ENCODE assay signal across 1 cellular context in the genomic region with DNA sequence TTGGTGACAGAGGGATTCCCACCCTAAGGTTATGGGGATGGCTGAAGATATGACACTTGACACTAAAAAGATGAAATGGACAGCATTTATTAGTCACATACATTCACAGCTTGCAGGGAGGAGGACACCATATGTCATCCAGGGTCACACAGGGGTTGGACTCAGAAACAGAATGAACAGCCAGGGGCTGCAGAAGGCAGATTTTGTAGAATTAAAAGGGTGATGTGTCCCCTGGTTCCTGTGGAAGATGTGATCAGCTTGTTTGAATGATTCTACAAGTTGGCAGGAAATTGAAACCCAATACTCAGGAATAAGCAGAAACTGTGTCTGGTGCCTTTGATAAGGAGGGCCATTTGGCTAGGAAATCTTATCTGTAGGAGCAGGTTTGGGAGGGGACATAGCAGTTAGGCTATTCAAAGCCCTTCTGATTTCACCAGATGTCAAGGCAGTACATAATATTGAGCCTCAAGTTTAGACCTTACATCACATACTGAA.
A peak's percentile ranks its signal among the peaks of the same experiment; 100 is the strongest.
TF ChIP-seq lines count a peak whose summit lies in the region.

No MANE protein-coding gene starts in this region.

TF ChIP-seq in K562, 482 proteins besides CTCF, POLR2A, EP300 and RAD21 (continued from another document):
- TF ChIP-seq, protein P1, sequence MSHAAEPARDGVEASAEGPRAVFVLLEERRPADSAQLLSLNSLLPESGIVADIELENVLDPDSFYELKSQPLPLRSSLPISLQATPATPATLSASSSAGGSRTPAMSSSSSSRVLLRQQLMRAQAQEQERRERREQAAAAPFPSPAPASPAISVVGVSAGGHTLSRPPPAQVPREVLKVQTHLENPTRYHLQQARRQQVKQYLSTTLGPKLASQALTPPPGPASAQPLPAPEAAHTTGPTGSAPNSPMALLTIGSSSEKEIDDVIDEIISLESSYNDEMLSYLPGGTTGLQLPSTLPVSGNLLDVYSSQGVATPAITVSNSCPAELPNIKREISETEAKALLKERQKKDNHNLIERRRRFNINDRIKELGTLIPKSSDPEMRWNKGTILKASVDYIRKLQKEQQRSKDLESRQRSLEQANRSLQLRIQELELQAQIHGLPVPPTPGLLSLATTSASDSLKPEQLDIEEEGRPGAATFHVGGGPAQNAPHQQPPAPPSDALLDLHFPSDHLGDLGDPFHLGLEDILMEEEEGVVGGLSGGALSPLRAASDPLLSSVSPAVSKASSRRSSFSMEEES (CRISPR knock-in tag; IDR thresholded peaks at IDR 0.05), result no peak
- TF ChIP-seq ZNF277 (CRISPR knock-in tag; IDR thresholded peaks at IDR 0.05; ENCODE audit: borderline replicate concordance), result no peak
- no peak for TF ChIP-seq TGIF2 (CRISPR knock-in tag; IDR thresholded peaks at IDR 0.05)
- TF ChIP-seq ETV5 (CRISPR knock-in tag; IDR thresholded peaks at IDR 0.05; ENCODE audit: low read depth), result peak; percentile 85
- TF ChIP-seq NR2F6 (CRISPR knock-in tag; IDR thresholded peaks at IDR 0.05), result no peak
- TF ChIP-seq POLR2AphosphoS2 (IDR thresholded peaks at IDR 0.05; ENCODE audit: low read length), result no peak
- no peak for TF ChIP-seq CHD1 (IDR thresholded peaks at IDR 0.05; ENCODE audit: low read length)
- peak; percentile 40 for TF ChIP-seq TBP (optimal IDR thresholded peaks at IDR 0.05; ENCODE audit: low read depth, low read length)
- no peak for TF ChIP-seq RNF219 (CRISPR knock-in tag; IDR thresholded peaks at IDR 0.05)
- peak; percentile 75 to 78; a peak in 3 of 4 replicates for TF ChIP-seq MAZ (CRISPR knock-in tag; conservative IDR thresholded peaks at IDR 0.05 in 1 of 2, IDR thresholded peaks at IDR 0.05 in 1 of 2)
- no peak for TF ChIP-seq SUPT5H (IDR thresholded peaks at IDR 0.05)
- no peak for TF ChIP-seq SMARCA5 (IDR thresholded peaks at IDR 0.05)
- TF ChIP-seq TCF7L2 (IDR thresholded peaks at IDR 0.05; ENCODE audit: low read depth, low read length), result 0 out of 2 replicates have a peak, but pooled peaks have one; percentile 36
- TF ChIP-seq TARDBP (IDR thresholded peaks at IDR 0.05), result peak; percentile 91; the same call in 1 of the 2 replicates
- peak; percentile 68 for TF ChIP-seq SNIP1 (IDR thresholded peaks at IDR 0.05; ENCODE audit: low read depth)
- no peak for TF ChIP-seq E2F3 (CRISPR knock-in tag; IDR thresholded peaks at IDR 0.05)
- peak; percentile 98 for TF ChIP-seq HDAC2 (IDR thresholded peaks at IDR 0.05)
- TF ChIP-seq SNAPC5 (CRISPR knock-in tag; IDR thresholded peaks at IDR 0.05), result no peak
